Comparison of ENCODE assay signal across 1 cellular context in the genomic region with DNA sequence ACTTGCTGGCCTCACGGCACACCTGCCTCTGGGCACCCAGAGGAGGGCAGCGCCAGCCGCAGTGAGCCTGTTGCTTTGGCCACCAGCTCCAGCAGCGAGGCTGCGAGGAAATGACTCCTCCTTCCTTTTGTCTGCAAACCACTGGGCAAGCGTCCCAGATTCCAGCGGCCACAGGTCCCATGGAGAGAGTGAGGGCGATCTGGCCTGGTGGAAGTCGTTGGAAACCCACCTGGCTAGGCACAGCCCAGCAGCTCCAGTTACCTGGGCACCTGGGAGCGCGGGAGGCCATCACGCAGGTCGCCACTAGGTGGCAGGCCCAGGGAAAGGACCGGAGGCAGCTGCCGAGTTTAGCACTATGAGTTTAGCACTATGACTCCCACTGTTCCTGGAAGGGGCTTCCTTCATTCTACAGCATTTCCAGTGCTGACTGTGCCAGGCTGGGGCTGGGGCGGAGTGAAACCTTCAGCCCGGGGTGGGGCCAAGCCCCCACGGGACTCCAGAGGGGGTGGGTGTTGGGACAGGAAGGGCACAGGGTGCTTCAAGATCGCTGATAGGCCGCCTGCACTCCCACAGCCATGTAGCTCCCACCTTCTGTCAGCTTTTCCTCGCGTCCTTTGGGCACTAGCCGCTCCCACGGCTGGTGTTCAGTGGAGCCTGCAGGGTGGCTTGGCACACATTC.
TF ChIP-seq lines count a peak whose summit lies in the region.

No MANE protein-coding gene starts in this region.

TF ChIP-seq in GM12878, 131 proteins besides CTCF, POLR2A, EP300 and RAD21:
- 0 out of 2 replicates have a peak, but pooled peaks have one; percentile 14 for TF ChIP-seq YY1 (IDR thresholded peaks at IDR 0.05; ENCODE audit: low read depth, low read length)
- TF ChIP-seq, protein P1, sequence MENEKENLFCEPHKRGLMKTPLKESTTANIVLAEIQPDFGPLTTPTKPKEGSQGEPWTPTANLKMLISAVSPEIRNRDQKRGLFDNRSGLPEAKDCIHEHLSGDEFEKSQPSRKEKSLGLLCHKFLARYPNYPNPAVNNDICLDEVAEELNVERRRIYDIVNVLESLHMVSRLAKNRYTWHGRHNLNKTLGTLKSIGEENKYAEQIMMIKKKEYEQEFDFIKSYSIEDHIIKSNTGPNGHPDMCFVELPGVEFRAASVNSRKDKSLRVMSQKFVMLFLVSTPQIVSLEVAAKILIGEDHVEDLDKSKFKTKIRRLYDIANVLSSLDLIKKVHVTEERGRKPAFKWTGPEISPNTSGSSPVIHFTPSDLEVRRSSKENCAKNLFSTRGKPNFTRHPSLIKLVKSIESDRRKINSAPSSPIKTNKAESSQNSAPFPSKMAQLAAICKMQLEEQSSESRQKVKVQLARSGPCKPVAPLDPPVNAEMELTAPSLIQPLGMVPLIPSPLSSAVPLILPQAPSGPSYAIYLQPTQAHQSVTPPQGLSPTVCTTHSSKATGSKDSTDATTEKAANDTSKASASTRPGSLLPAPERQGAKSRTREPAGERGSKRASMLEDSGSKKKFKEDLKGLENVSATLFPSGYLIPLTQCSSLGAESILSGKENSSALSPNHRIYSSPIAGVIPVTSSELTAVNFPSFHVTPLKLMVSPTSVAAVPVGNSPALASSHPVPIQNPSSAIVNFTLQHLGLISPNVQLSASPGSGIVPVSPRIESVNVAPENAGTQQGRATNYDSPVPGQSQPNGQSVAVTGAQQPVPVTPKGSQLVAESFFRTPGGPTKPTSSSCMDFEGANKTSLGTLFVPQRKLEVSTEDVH (IDR thresholded peaks at IDR 0.05; ENCODE audit: low read depth, partially characterized antibody), result no peak
- TF ChIP-seq ZNF24 (IDR thresholded peaks at IDR 0.05), result no peak
- no peak for TF ChIP-seq RUNX3 (IDR thresholded peaks at IDR 0.05; ENCODE audit: low read length)
- TF ChIP-seq EZH2 (IDR thresholded peaks at IDR 0.05; ENCODE audit: borderline replicate concordance, control insufficient read depth, low read depth, low read length), result 0 out of 2 replicates have a peak, but pooled peaks have one; percentile 2
- TF ChIP-seq, protein P2, sequence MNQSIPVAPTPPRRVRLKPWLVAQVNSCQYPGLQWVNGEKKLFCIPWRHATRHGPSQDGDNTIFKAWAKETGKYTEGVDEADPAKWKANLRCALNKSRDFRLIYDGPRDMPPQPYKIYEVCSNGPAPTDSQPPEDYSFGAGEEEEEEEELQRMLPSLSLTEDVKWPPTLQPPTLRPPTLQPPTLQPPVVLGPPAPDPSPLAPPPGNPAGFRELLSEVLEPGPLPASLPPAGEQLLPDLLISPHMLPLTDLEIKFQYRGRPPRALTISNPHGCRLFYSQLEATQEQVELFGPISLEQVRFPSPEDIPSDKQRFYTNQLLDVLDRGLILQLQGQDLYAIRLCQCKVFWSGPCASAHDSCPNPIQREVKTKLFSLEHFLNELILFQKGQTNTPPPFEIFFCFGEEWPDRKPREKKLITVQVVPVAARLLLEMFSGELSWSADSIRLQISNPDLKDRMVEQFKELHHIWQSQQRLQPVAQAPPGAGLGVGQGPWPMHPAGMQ (IDR thresholded peaks at IDR 0.05; ENCODE audit: borderline replicate concordance), result no peak
- peak; percentile 44; the same call in 1 of the 2 replicates for TF ChIP-seq SMC3 (IDR thresholded peaks at IDR 0.05; ENCODE audit: borderline replicate concordance, low read length)
- TF ChIP-seq TCF12 (IDR thresholded peaks at IDR 0.05; ENCODE audit: low read depth, low read length), result 0 out of 2 replicates have a peak, but pooled peaks have one; percentile 18
- TF ChIP-seq, protein P3, sequence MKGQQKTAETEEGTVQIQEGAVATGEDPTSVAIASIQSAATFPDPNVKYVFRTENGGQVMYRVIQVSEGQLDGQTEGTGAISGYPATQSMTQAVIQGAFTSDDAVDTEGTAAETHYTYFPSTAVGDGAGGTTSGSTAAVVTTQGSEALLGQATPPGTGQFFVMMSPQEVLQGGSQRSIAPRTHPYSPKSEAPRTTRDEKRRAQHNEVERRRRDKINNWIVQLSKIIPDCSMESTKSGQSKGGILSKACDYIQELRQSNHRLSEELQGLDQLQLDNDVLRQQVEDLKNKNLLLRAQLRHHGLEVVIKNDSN (IDR thresholded peaks at IDR 0.05; ENCODE audit: borderline replicate concordance, extremely low read length, insufficient read depth, low read depth, low read length), result no peak
